In genomic region chr1:87203890-87204289, GRCh38 we compare ENCODE assay signal across 18 cellular contexts.
A peak's percentile ranks its signal among the peaks of the same experiment; 100 is the strongest.
DNase-seq lines count a peak whose midpoint lies in the region; ATAC-seq and TF ChIP-seq lines count a peak whose summit lies in the region.
"Had no signal": no experiment of that assay in that cellular context is flagged by ENCODE, and none has a peak within 500 bp of the region (broad histone marks: within the 10 kb centered on the region; RNA-seq: fewer than 3 reads in every experiment).

No MANE protein-coding gene starts in this region.

- CTCF ChIA-PET in PC-3 (lab: Charles Lee), result no interaction called here
- CTCF ChIA-PET in CD4-positive, alpha-beta memory T cell (lab: Charles Lee; ENCODE audit: partially characterized antibody), result interaction anchor here (1.5 kb wide), 1 partner anchor 17 kb away, joined by 3 read pairs; no protein-coding TSS in a partner anchor

- H3F3A ChIP-seq in PC-3 (ENCODE audit: low read length, unreplicated experiment), result no peaks in the 10 kb centered on the region

- H3K4me1 ChIP-seq in PC-3 (ENCODE audit: insufficient read depth, low read length), result peaks cover 24% of the 10 kb centered on the region
- H3K4me1 ChIP-seq in esophagus muscularis mucosa, result peaks cover 0 to 11% (median 8%) of the 10 kb centered on the region in 4 donors
- H3K4me1 ChIP-seq in CD4-positive, alpha-beta memory T cell (ENCODE audit: insufficient read depth, low read length), result no peaks in the 10 kb centered on the region
- H3K4me1 ChIP-seq: parathyroid adenoma had no signal

- TF ChIP-seq EP300 in esophagus muscularis mucosa (IDR thresholded peaks at IDR 0.05), result no peak

- no TSS peak for BruUV-seq in PC-3 (replicated peaks; lab: Mats Ljungman, UMichigan)

- H3K4me2 ChIP-seq in PC-3 (ENCODE audit: low read length), result peak overlapping the region; percentile 7

- H3K36me3 ChIP-seq in PC-3 (ENCODE audit: low read depth, low read length) (no peaks in the 10 kb centered on the region), esophagus muscularis mucosa (no peaks in the 10 kb centered on the region)
- no peaks in the 10 kb centered on the region for H3K36me3 ChIP-seq in CD4-positive, alpha-beta memory T cell (ENCODE audit: insufficient read depth, low read length)
- H3K36me3 ChIP-seq: vagina had no signal

- peak overlapping the region; percentile 13; the same call in 1 of the 2 replicates for H2AFZ ChIP-seq in PC-3 (ENCODE audit: low read length)
- H2AFZ ChIP-seq: parathyroid adenoma had no signal

- no peaks in the 10 kb centered on the region for H3K9me3 Mint-ChIP-seq in activated naive CD8-positive, alpha-beta T cell treated with anti-CD3 and anti-CD28 coated beads, Interleukin-2, amount 50 U/mL, for 24 hours
- no peaks in the 10 kb centered on the region for H3K9me3 Mint-ChIP-seq in activated naive CD8-positive, alpha-beta T cell treated with anti-CD3 and anti-CD28 coated beads for 36 hours
- peaks cover 0 to 2% (median 0%) of the 10 kb centered on the region in 8 donors for H3K9me3 Mint-ChIP-seq in CD4-positive, alpha-beta memory T cell
- H3K9me3 Mint-ChIP-seq: activated B cell treated with CpG ODN at 0.5 μM for 24 hours; activated T-cell treated with anti-CD3 and anti-CD28 coated beads, Interleukin-2, amount 50 U/mL, for 24 hours; mesothelial cell of epicardium had no signal

- no peak for DNase-seq in activated naive CD8-positive, alpha-beta T cell treated with anti-CD3 and anti-CD28 coated beads, Interleukin-2, amount 50 U/mL, for 24 hours
- no peak for DNase-seq in activated naive CD8-positive, alpha-beta T cell treated with anti-CD3 and anti-CD28 coated beads for 36 hours
- DNase-seq in PC-3, result peak; percentile 65
- DNase-seq in esophagus muscularis mucosa (ENCODE audit: extremely low spot score), result peak; percentile 66
- DNase-seq in CD4-positive, alpha-beta memory T cell, result no peak
- DNase-seq: activated B cell treated with CpG ODN at 0.5 μM for 24 hours; activated T-cell treated with anti-CD3 and anti-CD28 coated beads, Interleukin-2, amount 50 U/mL, for 24 hours; anterior cingulate cortex; NCI-H1092 treated with DMSO at 0.1 percent for 48 hours; NCI-H69 had no signal

- H3K9me3 ChIP-seq in PC-3 (ENCODE audit: low read length) (no peaks in the 10 kb centered on the region), esophagus muscularis mucosa (no peaks in the 10 kb centered on the region)
- no peaks in the 10 kb centered on the region for H3K9me3 ChIP-seq in CD4-positive, alpha-beta memory T cell (ENCODE audit: control insufficient read depth in 1 of 2, low read length in 2 of 2)
- H3K9me3 ChIP-seq: vagina had no signal

- H4K20me1 ChIP-seq in PC-3 (ENCODE audit: low read length), result no peaks in the 10 kb centered on the region

- 44% methylated on average over 5 of the region's 5 CpGs for WGBS in esophagus muscularis mucosa

- TF ChIP-seq CTCF in PC-3 (conservative IDR thresholded peaks at IDR 0.05; ENCODE audit: low read depth, low read length), result no peak
- TF ChIP-seq CTCF in esophagus muscularis mucosa (IDR thresholded peaks at IDR 0.05), result no peak

- H3K79me2 ChIP-seq in PC-3 (ENCODE audit: low read length), result no peaks in the 10 kb centered on the region
- H3K79me2 ChIP-seq: parathyroid adenoma had no signal

- ATAC-seq in activated naive CD8-positive, alpha-beta T cell treated with anti-CD3 and anti-CD28 coated beads, Interleukin-2, amount 50 U/mL, for 24 hours, result peak; percentile 58
- ATAC-seq in PC-3 (peak; percentile 71), HG03095 (IDR thresholded peaks at IDR 0.05; ENCODE audit: unreplicated experiment) (no peak)
- no peak for ATAC-seq in activated CD4-positive, CD25-positive, alpha-beta regulatory T cell treated with anti-CD3 and anti-CD28 coated beads, Interleukin-2, amount 50 U/mL, for 24 hours

- intact Hi-C loops in PC-3 (cut with micrococcal nuclease), result no loop called here
- intact Hi-C loops in esophagus muscularis mucosa (cut with DNase I), result no loop called here
- intact Hi-C loops in CD4-positive, alpha-beta memory T cell (cut with micrococcal nuclease), result no loop called here

- TF ChIP-seq POLR2A in esophagus muscularis mucosa (IDR thresholded peaks at IDR 0.05; ENCODE audit: low read depth), result no peak

- H3K4me3 Mint-ChIP-seq in activated naive CD8-positive, alpha-beta T cell treated with anti-CD3 and anti-CD28 coated beads, Interleukin-2, amount 50 U/mL, for 24 hours, result no peak overlapping the region
- no peak overlapping the region for H3K4me3 Mint-ChIP-seq in activated naive CD8-positive, alpha-beta T cell treated with anti-CD3 and anti-CD28 coated beads for 36 hours
- H3K4me3 Mint-ChIP-seq in CD4-positive, alpha-beta memory T cell, result peak overlapping the region in 1 of 8 donors; percentile 8
- H3K4me3 Mint-ChIP-seq: activated B cell treated with CpG ODN at 0.5 μM for 24 hours; activated T-cell treated with anti-CD3 and anti-CD28 coated beads, Interleukin-2, amount 50 U/mL, for 24 hours; mesothelial cell of epicardium had no signal

- H3K27ac Mint-ChIP-seq in activated naive CD8-positive, alpha-beta T cell treated with anti-CD3 and anti-CD28 coated beads, Interleukin-2, amount 50 U/mL, for 24 hours, result no peak overlapping the region
- H3K27ac Mint-ChIP-seq in activated naive CD8-positive, alpha-beta T cell treated with anti-CD3 and anti-CD28 coated beads for 36 hours, result no peak overlapping the region
- H3K27ac Mint-ChIP-seq in CD4-positive, alpha-beta memory T cell, result no peak overlapping the region
- H3K27ac Mint-ChIP-seq: activated B cell treated with CpG ODN at 0.5 μM for 24 hours; activated T-cell treated with anti-CD3 and anti-CD28 coated beads, Interleukin-2, amount 50 U/mL, for 24 hours; mesothelial cell of epicardium had no signal

- H3K27me3 ChIP-seq in PC-3 (ENCODE audit: low read length) (no peaks in the 10 kb centered on the region), esophagus muscularis mucosa (no peaks in the 10 kb centered on the region)
- H3K27me3 ChIP-seq in CD4-positive, alpha-beta memory T cell (ENCODE audit: insufficient read depth, low read length), result no peaks in the 10 kb centered on the region
- H3K27me3 ChIP-seq: vagina had no signal

- H3K9ac ChIP-seq in PC-3 (ENCODE audit: low read length), result no peak overlapping the region
- H3K9ac ChIP-seq: parathyroid adenoma had no signal

- H3K9me2 ChIP-seq in PC-3 (replicated peaks; ENCODE audit: low read length), result no peaks in the 10 kb centered on the region

- H3K27me3 Mint-ChIP-seq in activated naive CD8-positive, alpha-beta T cell treated with anti-CD3 and anti-CD28 coated beads, Interleukin-2, amount 50 U/mL, for 24 hours, result peaks cover 52% of the 10 kb centered on the region
- peaks cover 58% of the 10 kb centered on the region for H3K27me3 Mint-ChIP-seq in activated naive CD8-positive, alpha-beta T cell treated with anti-CD3 and anti-CD28 coated beads for 36 hours
- peaks cover 15 to 34% of the 10 kb centered on the region in 2 donors for H3K27me3 Mint-ChIP-seq in CD4-positive, alpha-beta memory T cell

- POLR2A ChIA-PET in PC-3 (lab: Charles Lee; ENCODE audit: unreplicated experiment), result no interaction called here
- POLR2A ChIA-PET in CD4-positive, alpha-beta memory T cell (lab: Charles Lee; ENCODE audit: partially characterized antibody), result no interaction called here

- H3K27ac ChIP-seq in PC-3 (ENCODE audit: low read length) (peak overlapping the region; percentile 32), esophagus muscularis mucosa (replicated peaks in 1 of 4) (no peak overlapping the region), temporal lobe (ENCODE audit: low read depth, low read length) (peak overlapping the region; percentile 27)
- no peak overlapping the region for H3K27ac ChIP-seq in CD4-positive, alpha-beta memory T cell (ENCODE audit: low read depth, low read length)
- H3K27ac ChIP-seq: HL-60, parathyroid adenoma, SK-N-MC, vagina had no signal

- no peaks in the 10 kb centered on the region for H3K36me3 Mint-ChIP-seq in activated naive CD8-positive, alpha-beta T cell treated with anti-CD3 and anti-CD28 coated beads, Interleukin-2, amount 50 U/mL, for 24 hours (ENCODE audit: low read depth)
- H3K36me3 Mint-ChIP-seq in activated naive CD8-positive, alpha-beta T cell treated with anti-CD3 and anti-CD28 coated beads for 36 hours, result no peaks in the 10 kb centered on the region
- H3K36me3 Mint-ChIP-seq in CD4-positive, alpha-beta memory T cell, result no peaks in the 10 kb centered on the region
- H3K36me3 Mint-ChIP-seq: mesothelial cell of epicardium had no signal

- H3K4me3 ChIP-seq in PC-3 (ENCODE audit: low read length), result no peak overlapping the region
- no peak overlapping the region for H3K4me3 ChIP-seq in esophagus muscularis mucosa
- no peak overlapping the region for H3K4me3 ChIP-seq in CD4-positive, alpha-beta memory T cell (ENCODE audit: low read length in 2 of 2)
- H3K4me3 ChIP-seq: SK-N-MC, vagina had no signal

- peaks cover 21% of the 10 kb centered on the region for H3K4me1 Mint-ChIP-seq in activated naive CD8-positive, alpha-beta T cell treated with anti-CD3 and anti-CD28 coated beads, Interleukin-2, amount 50 U/mL, for 24 hours
- peaks cover 16% of the 10 kb centered on the region for H3K4me1 Mint-ChIP-seq in activated naive CD8-positive, alpha-beta T cell treated with anti-CD3 and anti-CD28 coated beads for 36 hours
- peaks cover 0 to 12% (median 5%) of the 10 kb centered on the region in 4 donors for H3K4me1 Mint-ChIP-seq in CD4-positive, alpha-beta memory T cell

Comparison
In these comparisons a context has a peak if more than half of its experiments do, and no peak if none do; other contexts are left out.
1. ATAC-seq: peak in activated naive CD8-positive, alpha-beta T cell treated with anti-CD3 and anti-CD28 coated beads, Interleukin-2, amount 50 U/mL, for 24 hours (single experiment) and PC-3 (single experiment); none in activated CD4-positive, CD25-positive, alpha-beta regulatory T cell treated with anti-CD3 and anti-CD28 coated beads, Interleukin-2, amount 50 U/mL, for 24 hours (0 of 2) and HG03095 (single experiment).
2. DNase-seq: peak in PC-3 (single experiment) and esophagus muscularis mucosa (single experiment); none in activated naive CD8-positive, alpha-beta T cell treated with anti-CD3 and anti-CD28 coated beads, Interleukin-2, amount 50 U/mL, for 24 hours (single experiment), activated naive CD8-positive, alpha-beta T cell treated with anti-CD3 and anti-CD28 coated beads for 36 hours (single experiment) and CD4-positive, alpha-beta memory T cell (0 of 5).
3. H3K27ac ChIP-seq: peak in PC-3 (single experiment) and temporal lobe (single experiment); none in esophagus muscularis mucosa (0 of 4) and CD4-positive, alpha-beta memory T cell (single experiment).